8 cellular contexts compared by ENCODE assay signal in genomic region chr17:65054602-65055001, GRCh38. TPM values are rescaled to one million over a fixed set of nuclear protein-coding genes. Genes with fewer than 3 reads are reported as not detected.
A peak's percentile ranks its signal among the peaks of the same experiment; 100 is the strongest.
DNase-seq lines count a peak whose midpoint lies in the region; ATAC-seq and TF ChIP-seq lines count a peak whose summit lies in the region.

No MANE protein-coding gene starts in this region.

- H3K27me3 Mint-ChIP-seq in CD14-positive monocyte (ENCODE audit: low read depth in 3 of 3), result peaks cover 0 to 4% (median 0%) of the 10 kb centered on the region in 3 donors

- H2AFZ ChIP-seq in MM.1S (ENCODE audit: low read length), result no peak overlapping the region
- H2AFZ ChIP-seq in neural cell (ENCODE audit: low read depth, low read length), result no peak overlapping the region

- no peak for TF ChIP-seq EP300 in neural cell (conservative IDR thresholded peaks at IDR 0.05; ENCODE audit: poor library complexity, severe bottlenecking)

- no peak for DNase-seq in CD14-positive monocyte (ENCODE audit: low spot score)
- DNase-seq in MM.1S, result no peak
- DNase-seq in colonic mucosa, result no peak
- no peak for DNase-seq in KG1 (lab: John Stamatoyannopoulos, UW)
- DNase-seq in activated CD4-positive, alpha-beta T cell treated with anti-CD3 and anti-CD28 coated beads for 4 hours, result no peak

- peak overlapping the region; percentile 97 to 98 for H3K4me3 Mint-ChIP-seq in CD14-positive monocyte

- H3F3A ChIP-seq in MM.1S (ENCODE audit: insufficient read depth, low read length), result peaks cover 17% of the 10 kb centered on the region
- no peaks in the 10 kb centered on the region for H3F3A ChIP-seq in neural cell (ENCODE audit: insufficient read depth, low read length, poor library complexity, severe bottlenecking)

- H3K27me3 ChIP-seq in MM.1S (replicated peaks; ENCODE audit: insufficient read depth, low read length), result no peaks in the 10 kb centered on the region
- H3K27me3 ChIP-seq in colonic mucosa, result no peaks in the 10 kb centered on the region
- no peaks in the 10 kb centered on the region for H3K27me3 ChIP-seq in neural cell (ENCODE audit: insufficient read depth, low read depth, low read length)

- H3K4me2 ChIP-seq in MM.1S (ENCODE audit: low read depth, low read length) (peak overlapping the region; percentile 77), neural cell (ENCODE audit: low read length) (peak overlapping the region; percentile 54)

- H3K9me2 ChIP-seq in MM.1S (replicated peaks; ENCODE audit: insufficient read depth, low read length) (no peaks in the 10 kb centered on the region), neural cell (ENCODE audit: insufficient read depth, low read length) (no peaks in the 10 kb centered on the region)

- H3K27ac Mint-ChIP-seq in CD14-positive monocyte, result peak overlapping the region in 4 of 7 donors; percentile 9 to 99 (median 88)

- TF ChIP-seq CTCF in CD14-positive monocyte (IDR thresholded peaks at IDR 0.05), result no peak
- no peak for TF ChIP-seq CTCF in MM.1S (IDR thresholded peaks at IDR 0.05; ENCODE audit: low read length)
- no peak for TF ChIP-seq CTCF in colonic mucosa (IDR thresholded peaks at IDR 0.05)
- TF ChIP-seq CTCF in neural cell (IDR thresholded peaks at IDR 0.05; ENCODE audit: poor library complexity, severe bottlenecking), result no peak

- no peak for TF ChIP-seq RAD21 in neural cell (conservative IDR thresholded peaks at IDR 0.05)

- ATAC-seq in GM19351 (IDR thresholded peaks at IDR 0.05; ENCODE audit: unreplicated experiment) (no peak), GM21367 (IDR thresholded peaks at IDR 0.05; ENCODE audit: unreplicated experiment) (no peak)

- intact Hi-C loops in CD14-positive monocyte (cut with micrococcal nuclease) (loop anchor here (5.0 kb wide), 4 partner anchors 32 to 77 kb away; no protein-coding TSS in a partner anchor), colonic mucosa (cut with DNase I) (loop anchor here (10.0 kb wide), 1 partner anchor 80 kb away; no protein-coding TSS in a partner anchor)

- peaks cover 67% of the 10 kb centered on the region for H3K79me2 ChIP-seq in MM.1S (ENCODE audit: low read length)
- H3K79me2 ChIP-seq in neural cell (replicated peaks; ENCODE audit: insufficient read depth, low read length), result peaks cover 30% of the 10 kb centered on the region

- H3K4me3 ChIP-seq in MM.1S (ENCODE audit: low read length) (peak overlapping the region; percentile 90), colonic mucosa (peak overlapping the region; percentile 76), neural cell (ENCODE audit: low read length) (peak overlapping the region; percentile 89)

- H3K9ac ChIP-seq in MM.1S (ENCODE audit: low read length) (peak overlapping the region; percentile 89; the same call in 1 of the 2 replicates), colonic mucosa (ENCODE audit: low read depth in 2 of 2, low read length in 2 of 2) (peak overlapping the region in 1 of 2 donors; percentile 57), neural cell (ENCODE audit: low read length) (no peak overlapping the region)

- no peaks in the 10 kb centered on the region for H3K9me3 Mint-ChIP-seq in CD14-positive monocyte

- H3K36me3 ChIP-seq in MM.1S (replicated peaks; ENCODE audit: insufficient read depth, low read length) (peaks cover 13% of the 10 kb centered on the region), colonic mucosa (peaks cover 5% of the 10 kb centered on the region), neural cell (ENCODE audit: insufficient read depth, low read length) (peaks cover 6% of the 10 kb centered on the region)

- H3K36me3 Mint-ChIP-seq in CD14-positive monocyte, result peaks cover 40 to 47% of the 10 kb centered on the region in 2 donors

- H4K20me1 ChIP-seq in MM.1S (ENCODE audit: insufficient read depth, low read length) (no peaks in the 10 kb centered on the region), neural cell (ENCODE audit: insufficient read depth) (no peaks in the 10 kb centered on the region)

- H3K9me3 ChIP-seq in MM.1S (replicated peaks; ENCODE audit: insufficient read depth, low read length) (no peaks in the 10 kb centered on the region), colonic mucosa (no peaks in the 10 kb centered on the region), neural cell (ENCODE audit: low read length) (no peaks in the 10 kb centered on the region)

- H3K27ac ChIP-seq in MM.1S (ENCODE audit: low read length), result no peak overlapping the region; the same call in 1 of the 2 replicates
- peak overlapping the region; percentile 97 for H3K27ac ChIP-seq in colonic mucosa
- H3K27ac ChIP-seq in neural cell (ENCODE audit: low read length), result no peak overlapping the region

- H3K4me1 ChIP-seq in MM.1S (ENCODE audit: low read length) (peaks cover 24% of the 10 kb centered on the region), colonic mucosa (no peaks in the 10 kb centered on the region)

- peaks cover 58% of the 10 kb centered on the region for H3K4me1 Mint-ChIP-seq in CD14-positive monocyte

TF ChIP-seq in neural cell, 6 proteins besides CTCF, POLR2A, EP300 and RAD21:
- TF ChIP-seq TAF1 (IDR thresholded peaks at IDR 0.05; ENCODE audit: low read depth), result no peak
- no peak for TF ChIP-seq EZH2 (IDR thresholded peaks at IDR 0.05; ENCODE audit: borderline replicate concordance, insufficient read depth, low read length, poor library complexity, severe bottlenecking)

RNA-seq across cellular contexts. Expression of gene GNA13, which starts 1.9 kb away (rescaled TPM):
- polyA plus RNA-seq in CD14-positive monocyte (10 to 100 TPM; 40.3 to 49.3 TPM), neural cell (47.3 and 58.9 TPM in 2 replicates)
- 10 to 100 TPM; 54.8 to 91.4 TPM for total RNA-seq in colonic mucosa
- 130 and 154 TPM in 2 replicates for polyA minus RNA-seq in neural cell
